ENCODE assay signal across 8 cellular contexts in genomic region chr19:16627194-16627927, GRCh38. TPM values are rescaled to one million over a fixed set of nuclear protein-coding genes. Genes with fewer than 3 reads are reported as not detected.
DNase-seq lines count a peak whose midpoint lies in the region; ATAC-seq and TF ChIP-seq lines count a peak whose summit lies in the region.

No MANE protein-coding gene starts in this region.

- H3K27ac Mint-ChIP-seq in activated T-cell treated with anti-CD3 and anti-CD28 coated beads, Interleukin-2, amount 50 U/mL, for 24 hours: peak overlapping the region; percentile 92

- CTCF ChIA-PET in HEK293T (lab: Yijun Ruan, JAX): no interaction called here

- no peaks in the 10 kb centered on the region for H3K27me3 Mint-ChIP-seq in activated T-cell treated with anti-CD3 and anti-CD28 coated beads, Interleukin-2, amount 50 U/mL, for 24 hours

- H3K27ac ChIP-seq in foreskin keratinocyte (peak overlapping the region; percentile 76), rectal smooth muscle tissue (ENCODE audit: low read depth, low read length) (peak overlapping the region; percentile 60)

- H3K4me3 ChIP-seq in rectal smooth muscle tissue (ENCODE audit: low read length): peak overlapping the region; percentile 91

- DNase-seq in Daoy (ENCODE audit: low read depth) (peak; percentile 13), foreskin keratinocyte (no peak), SKM-1 (lab: John Stamatoyannopoulos, UW; ENCODE audit: unreplicated experiment) (no peak), HEK293T (ENCODE audit: extremely low spot score) (no peak)
- no peak for DNase-seq in activated T-cell treated with anti-CD3 and anti-CD28 coated beads, Interleukin-2, amount 50 U/mL, for 24 hours

- ATAC-seq in HG03460 (IDR thresholded peaks at IDR 0.05; ENCODE audit: unreplicated experiment) (peak; percentile 1), foreskin keratinocyte (no peak), GM21515 (IDR thresholded peaks at IDR 0.05; ENCODE audit: unreplicated experiment) (no peak)

- POLR2A ChIA-PET in HEK293T (lab: Yijun Ruan, JAX): interaction anchor here (0.6 to 3.9 kb wide), 12 partner anchors 8 to 86 kb away, joined by 3 to 20 read pairs (median 3); partner anchors contain the start of genes CHERP, SLC35E1 and SMIM7

- peaks cover 4% of the 10 kb centered on the region for H3K36me3 ChIP-seq in rectal smooth muscle tissue (ENCODE audit: control insufficient read depth, insufficient read depth, low read length)

- H3K27me3 ChIP-seq in foreskin keratinocyte (no peaks in the 10 kb centered on the region), rectal smooth muscle tissue (ENCODE audit: control insufficient read depth, insufficient read depth, low read length) (no peaks in the 10 kb centered on the region)

- no peak for TF ChIP-seq CTCF in foreskin keratinocyte (conservative IDR thresholded peaks at IDR 0.05)

- peaks cover 81% of the 10 kb centered on the region for H3K36me3 Mint-ChIP-seq in activated T-cell treated with anti-CD3 and anti-CD28 coated beads, Interleukin-2, amount 50 U/mL, for 24 hours (ENCODE audit: low read depth)

- H3K4me1 ChIP-seq in foreskin keratinocyte (peaks cover 7% of the 10 kb centered on the region), rectal smooth muscle tissue (ENCODE audit: control insufficient read depth, insufficient read depth, low read length) (peaks cover 9% of the 10 kb centered on the region)

- peaks cover 56% of the 10 kb centered on the region for H3K4me1 Mint-ChIP-seq in activated T-cell treated with anti-CD3 and anti-CD28 coated beads, Interleukin-2, amount 50 U/mL, for 24 hours (ENCODE audit: low read depth)

- no peaks in the 10 kb centered on the region for H3K9me3 Mint-ChIP-seq in activated T-cell treated with anti-CD3 and anti-CD28 coated beads, Interleukin-2, amount 50 U/mL, for 24 hours

- H3K4me3 Mint-ChIP-seq in activated T-cell treated with anti-CD3 and anti-CD28 coated beads, Interleukin-2, amount 50 U/mL, for 24 hours: peak overlapping the region; percentile 92

- peak overlapping the region; percentile 94 for H3K9ac ChIP-seq in rectal smooth muscle tissue (ENCODE audit: low read length)

TF ChIP-seq in HEK293T, 16 proteins besides CTCF, POLR2A, EP300 and RAD21:
- TF ChIP-seq BHLHE40 (IDR thresholded peaks at IDR 0.05; ENCODE audit: borderline replicate concordance) (no peak), ZNF384 (IDR thresholded peaks at IDR 0.05) (no peak), ELF4 (IDR thresholded peaks at IDR 0.05) (no peak), TARDBP (IDR thresholded peaks at IDR 0.05) (no peak), NFRKB (IDR thresholded peaks at IDR 0.05) (no peak), CTBP1 (IDR thresholded peaks at IDR 0.05; ENCODE audit: borderline replicate concordance) (no peak), FOXK2 (IDR thresholded peaks at IDR 0.05) (no peak), FOXA1 (IDR thresholded peaks at IDR 0.05) (no peak)

RNA-seq across cellular contexts. Expression of gene MED26, which starts 0.6 kb away (rescaled TPM):
- total RNA-seq in Daoy (2014; rRNA removed; shearing (Covaris generic)): 5.1 and 6.2 TPM in 2 replicates
- 7.6 and 7.9 TPM in 2 replicates for total RNA-seq in foreskin keratinocyte
- polyA plus RNA-seq in foreskin keratinocyte: 4.7 and 4.9 TPM in 2 replicates

RNA-seq across cellular contexts. Expression of gene SMIM7, which starts 32.6 kb away (rescaled TPM):
- total RNA-seq in Daoy (2014; rRNA removed; shearing (Covaris generic)): 167 and 170 TPM in 2 replicates
- 58.2 and 61.8 TPM in 2 replicates for total RNA-seq in foreskin keratinocyte
- 72.7 and 75.8 TPM in 2 replicates for polyA plus RNA-seq in foreskin keratinocyte

RNA-seq across cellular contexts. Expression of gene TMEM38A, which starts 33.6 kb away (rescaled TPM):
- total RNA-seq in Daoy (2014; rRNA removed; shearing (Covaris generic)): 1.0 and 1.1 TPM in 2 replicates
- 1.3 and 1.6 TPM in 2 replicates for total RNA-seq in foreskin keratinocyte
- polyA plus RNA-seq in foreskin keratinocyte: 1.3 TPM in 2 replicates

RNA-seq across cellular contexts. Expression of gene SLC35E1, which starts 55.1 kb away (rescaled TPM):
- 25.4 and 30.6 TPM in 2 replicates for total RNA-seq in Daoy (2014; rRNA removed; shearing (Covaris generic))
- total RNA-seq in foreskin keratinocyte: 37.8 and 42.1 TPM in 2 replicates
- 24.2 and 24.4 TPM in 2 replicates for polyA plus RNA-seq in foreskin keratinocyte
